In genomic region chr11:118171274-118172062, GRCh38 we compare ENCODE assay signal across 8 cellular contexts. TPM values are rescaled to one million over a fixed set of nuclear protein-coding genes. Genes with fewer than 3 reads are reported as not detected.
DNase-seq lines count a peak whose midpoint lies in the region; ATAC-seq, FAIRE-seq and TF ChIP-seq lines count a peak whose summit lies in the region.

No MANE protein-coding gene starts in this region.

- H3K27ac ChIP-seq in 22Rv1 = no peak overlapping the region

- H3K9me3 Mint-ChIP-seq in central memory CD8-positive, alpha-beta T cell = no peaks in the 10 kb centered on the region

- H3K4me1 Mint-ChIP-seq in central memory CD8-positive, alpha-beta T cell = no peaks in the 10 kb centered on the region

- peak; percentile 94 for TF ChIP-seq CTCF in 22Rv1 (IDR thresholded peaks at IDR 0.05)
- peak; percentile 89 for TF ChIP-seq CTCF in kidney epithelial cell (IDR thresholded peaks at IDR 0.05; ENCODE audit: insufficient read depth, low read length, poor library complexity, severe bottlenecking)

- no peaks in the 10 kb centered on the region for H3K36me3 ChIP-seq in kidney epithelial cell (ENCODE audit: control insufficient read depth, insufficient read depth, low read length)

- peak; percentile 81 for DNase-seq in GM12891 (ENCODE audit: insufficient read length, low spot score)
- DNase-seq in NCI-H2107 (lab: John Stamatoyannopoulos, UW) = peak; percentile 78
- DNase-seq in activated CD4-positive, CD25-positive, alpha-beta regulatory T cell treated with anti-CD3 and anti-CD28 coated beads, Interleukin-2, amount 50 U/mL, for 72 hours = peak; percentile 75
- DNase-seq in central memory CD8-positive, alpha-beta T cell (ENCODE audit: low spot score in 2 of 2) = peak; percentile 46 to 60
- no peak for DNase-seq in kidney epithelial cell (ENCODE audit: low read depth)
- peak; percentile 74 for DNase-seq in stimulated activated CD4-positive, alpha-beta T cell treated with anti-CD3 and anti-CD28 coated beads, Interleukin-1b, Interleukin-23, amount 100 ng/mL, for 48 hours

- H3K4me3 ChIP-seq in kidney epithelial cell (ENCODE audit: low read depth, low read length) = no peak overlapping the region

- no peak overlapping the region for H3K27ac Mint-ChIP-seq in central memory CD8-positive, alpha-beta T cell (ENCODE audit: low read depth)

- TF ChIP-seq POLR2A in GM12891 (IDR thresholded peaks at IDR 0.05; ENCODE audit: low read depth, low read length) = no peak

- peaks cover 29% of the 10 kb centered on the region for H3K27me3 ChIP-seq in kidney epithelial cell (ENCODE audit: control insufficient read depth, insufficient read depth, low read length)

- ATAC-seq in central memory CD8-positive, alpha-beta T cell (replicated peaks; ENCODE audit: extremely low read depth, poor library complexity, severe bottlenecking) = peak; percentile 67
- ATAC-seq in HG03521 (IDR thresholded peaks at IDR 0.05; ENCODE audit: unreplicated experiment) = no peak

- H3K27me3 Mint-ChIP-seq in central memory CD8-positive, alpha-beta T cell = peaks cover 64% of the 10 kb centered on the region

- FAIRE-seq in GM12891 (lab: Jason Lieb, UNC) = peak; percentile 91

- no peaks in the 10 kb centered on the region for H3K36me3 Mint-ChIP-seq in central memory CD8-positive, alpha-beta T cell (ENCODE audit: insufficient read depth)

- H3K4me3 Mint-ChIP-seq in central memory CD8-positive, alpha-beta T cell = no peak overlapping the region

TF ChIP-seq in GM12891, 5 proteins besides CTCF, POLR2A, EP300 and RAD21:
- no peak for TF ChIP-seq SPI1 (IDR thresholded peaks at IDR 0.05; ENCODE audit: low read depth, low read length)
- no peak for TF ChIP-seq POLR2AphosphoS5 (IDR thresholded peaks at IDR 0.05; ENCODE audit: low read depth, low read length)
- TF ChIP-seq TAF1 (IDR thresholded peaks at IDR 0.05; ENCODE audit: low read depth, low read length) = no peak
- TF ChIP-seq PAX5 (IDR thresholded peaks at IDR 0.05; ENCODE audit: insufficient read depth, low read length, severe bottlenecking) = no peak
- TF ChIP-seq POU2F2 (IDR thresholded peaks at IDR 0.05; ENCODE audit: low read depth, low read length) = no peak

RNA-seq across cellular contexts. Expression of gene SCN2B, which starts 5.0 kb away (rescaled TPM):
- polyA plus RNA-seq in GM12891 (2012; ENCODE audit: low read depth, missing spikeins) = not detected
- 0.04 and 0.07 TPM in 2 replicates for total RNA-seq in kidney epithelial cell

RNA-seq across cellular contexts. Expression of gene SCN4B, which starts 18.8 kb away (rescaled TPM):
- polyA plus RNA-seq in GM12891 (2012; ENCODE audit: low read depth, missing spikeins) = 0.04 TPM
- 0.41 and 0.79 TPM in 2 replicates for total RNA-seq in kidney epithelial cell

RNA-seq across cellular contexts. Expression of gene JAML, which starts 53.3 kb away (rescaled TPM):
- 3.8 TPM for polyA plus RNA-seq in GM12891 (2012; ENCODE audit: low read depth, missing spikeins)
- total RNA-seq in kidney epithelial cell = 2.5 TPM in 1 of 2 replicates, not detected in the other
